ENCODE assay signal across 3 cellular contexts in genomic region chr2:76461431-76461830, GRCh38.
"Had no signal": no experiment of that assay in that cellular context is flagged by ENCODE, and none has a peak within 500 bp of the region (broad histone marks: within the 10 kb centered on the region; RNA-seq: fewer than 3 reads in every experiment).

No MANE protein-coding gene starts in this region.

- DNase-seq: GDM1, GF-D8 had no signal

- ATAC-seq: GM12878 had no signal
